9 cellular contexts compared by ENCODE assay signal in the genomic region with DNA sequence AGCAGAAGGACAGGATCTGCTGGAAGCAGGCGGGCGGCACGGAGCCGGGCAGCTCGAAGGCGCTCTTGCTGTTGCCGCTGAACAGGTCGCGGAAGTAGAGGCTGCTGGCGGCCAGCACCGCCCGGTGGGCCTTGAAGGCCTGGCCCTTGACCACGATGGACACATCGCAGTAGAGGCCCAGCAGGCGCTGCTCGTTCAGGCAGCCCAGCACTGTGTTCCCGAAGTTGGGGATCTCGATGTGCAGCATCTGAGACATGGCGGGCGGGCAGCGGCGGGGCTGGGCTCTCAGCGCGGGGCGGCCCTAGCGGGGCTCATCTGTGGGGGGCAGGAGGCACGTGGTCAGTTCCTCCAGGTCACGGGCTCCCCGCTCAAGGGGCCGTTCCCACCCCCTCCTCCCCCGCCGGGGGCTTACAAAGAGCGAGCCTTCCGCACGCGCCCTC. TPM values are rescaled to one million over a fixed set of nuclear protein-coding genes. Genes with fewer than 3 reads are reported as not detected.
A peak's percentile ranks its signal among the peaks of the same experiment; 100 is the strongest.
DNase-seq lines count a peak whose midpoint lies in the region; ATAC-seq and TF ChIP-seq lines count a peak whose summit lies in the region.
"Had no signal": no experiment of that assay in that cellular context is flagged by ENCODE, and none has a peak within 500 bp of the region (broad histone marks: within the 10 kb centered on the region; RNA-seq: fewer than 3 reads in every experiment).

No MANE protein-coding gene starts in this region.

- H3K36me3 Mint-ChIP-seq in brain: no peaks in the 10 kb centered on the region

- no peak for ATAC-seq in sciatic nerve

- intact Hi-C loops in sciatic nerve (cut with DNase I): no loop called here

- H3K27me3 Mint-ChIP-seq in brain: peaks cover 5% of the 10 kb centered on the region

- TF ChIP-seq CTCF in GM13977 (IDR thresholded peaks at IDR 0.05; ENCODE audit: extremely low read depth, insufficient read depth, missing control alignments): no peak
- TF ChIP-seq CTCF in brain (conservative IDR thresholded peaks at IDR 0.05): no peak

- peak overlapping the region in 3 of 5 experiments; percentile 10 to 49 (median 26) for H3K4me3 Mint-ChIP-seq in brain

- in situ Hi-C loops in GM13977 (cut with MboI; ENCODE audit: low pct_unique_long_range_greater_than_20kb, low sequenced_read_pairs, unreplicated experiment): no loop called here

- DNase-seq in GM13977 (ENCODE audit: low spot score) (peak; percentile 16), iPS-NIHi7 (ENCODE audit: extremely low spot score) (peak; percentile 17), sciatic nerve (ENCODE audit: low spot score) (peak; percentile 67), NCI-H1092 (lab: John Stamatoyannopoulos, UW) (no peak), NCI-H526 treated with DMSO at 0.1 percent for 48 hours (lab: John Stamatoyannopoulos, UW) (no peak), NCI-H1105 (lab: John Stamatoyannopoulos, UW) (no peak)
- no peak for DNase-seq in stimulated activated CD4-positive, alpha-beta T cell treated with anti-CD3 and anti-CD28 coated beads, Interleukin-1b, Interleukin-23, amount 100 ng/mL, for 48 hours
- DNase-seq: NCI-H510A had no signal

- peak overlapping the region in 1 of 5 experiments; percentile 13 for H3K27ac Mint-ChIP-seq in brain

- peaks cover 44% of the 10 kb centered on the region for H3K4me1 Mint-ChIP-seq in brain

- H3K9me3 Mint-ChIP-seq in brain: no peaks in the 10 kb centered on the region

RNA-seq across cellular contexts. Expression of a gene that starts 44.8 kb away (rescaled TPM):
- 20.6 TPM for polyA plus RNA-seq in brain (ENCODE audit: insufficient read depth, low read depth, low replicate concordance)
- 56.8 TPM for total RNA-seq in sciatic nerve

Comparison
In these comparisons a context has a peak if more than half of its experiments do, and no peak if none do; other contexts are left out.
1. DNase-seq: peak in GM13977 (single experiment), iPS-NIHi7 (single experiment) and sciatic nerve (single experiment); none in NCI-H1092 (single experiment), NCI-H526 treated with DMSO at 0.1 percent for 48 hours (single experiment), stimulated activated CD4-positive, alpha-beta T cell treated with anti-CD3 and anti-CD28 coated beads, Interleukin-1b, Interleukin-23, amount 100 ng/mL, for 48 hours (single experiment) and NCI-H1105 (single experiment).